8 cellular contexts compared by ENCODE assay signal in the genomic region with DNA sequence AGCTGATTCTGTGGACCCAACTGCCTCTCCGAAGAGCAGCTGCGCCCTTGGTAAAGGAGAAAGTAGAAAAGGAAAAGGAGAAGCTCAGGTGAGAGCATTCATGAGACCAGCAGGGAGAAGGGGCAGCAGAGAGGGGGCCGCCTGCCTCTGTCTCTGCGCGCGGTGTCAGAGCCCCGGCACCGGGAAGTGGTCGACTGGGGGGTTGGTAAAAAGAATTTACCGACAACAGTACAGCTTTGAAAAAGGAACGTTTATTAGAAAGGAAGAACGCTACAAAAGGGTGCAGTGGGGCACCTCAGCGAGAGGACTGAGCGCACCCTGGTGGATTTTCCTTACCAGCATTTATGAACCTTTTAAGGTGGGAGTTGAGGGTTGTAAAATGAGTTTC.
DNase-seq lines count a peak whose midpoint lies in the region; ATAC-seq and TF ChIP-seq lines count a peak whose summit lies in the region.

No MANE protein-coding gene starts in this region.

- H3K27me3 Mint-ChIP-seq in brain, result peaks cover 10% of the 10 kb centered on the region

- H3K27ac Mint-ChIP-seq in brain, result peak overlapping the region in 2 of 5 experiments; percentile 27 to 30

- no peaks in the 10 kb centered on the region for H3K36me3 Mint-ChIP-seq in brain

- peak overlapping the region in 4 of 5 experiments; percentile 53 to 75 (median 63) for H3K4me3 Mint-ChIP-seq in brain

- H3K9me3 Mint-ChIP-seq in brain, result peaks cover 0 to 5% (median 2%) of the 10 kb centered on the region in 5 experiments

- peak; percentile 50 for TF ChIP-seq CTCF in GM06990 (IDR thresholded peaks at IDR 0.05; ENCODE audit: insufficient read depth, low read length, poor library complexity, severe bottlenecking)
- no peak for TF ChIP-seq CTCF in brain (conservative IDR thresholded peaks at IDR 0.05)

- ATAC-seq in left colon, result peak; percentile 70

- peaks cover 11% of the 10 kb centered on the region for H3K4me1 Mint-ChIP-seq in brain

- no peaks in the 10 kb centered on the region for H3K9me3 ChIP-seq in HAP-1

- H3K36me3 ChIP-seq in GM06990 (ENCODE audit: control insufficient read depth, insufficient read depth, low read length), result no peaks in the 10 kb centered on the region
- H3K36me3 ChIP-seq in HAP-1 (replicated peaks), result no peaks in the 10 kb centered on the region

- peak; percentile 70 for DNase-seq in GM06990 (ENCODE audit: extremely low read depth, insufficient read length)
- peak; percentile 64 to 65 for DNase-seq in HAP-1 (ENCODE audit: low spot score in 2 of 2)
- DNase-seq in M059J (ENCODE audit: low read depth), result peak; percentile 37
- peak in 3 of 5 experiments; percentile 2 to 72 (median 32) for DNase-seq in T-helper 2 cell
- DNase-seq in left colon, result peak in 1 of 2 donors; percentile 45
- peak; percentile 6 for DNase-seq in stimulated activated CD8-positive, alpha-beta memory T cell treated with anti-CD3 and anti-CD28 coated beads, Interleukin-15, amount 100 ng/mL, for 24 hours (ENCODE audit: low read depth)
- DNase-seq in H4 (ENCODE audit: low spot score), result no peak

- H3K4me3 ChIP-seq in GM06990 (replicated peaks; ENCODE audit: low read depth, low read length) (peak overlapping the region; percentile 58), HAP-1 (peak overlapping the region; percentile 15)

- in situ Hi-C loops in HAP-1 (cut with MboI; ENCODE audit: low sequenced_read_pairs), result loop anchor here (10.0 kb wide), 2 partner anchors 335 to 515 kb away; no protein-coding TSS in a partner anchor

- H3K27me3 ChIP-seq in GM06990 (replicated peaks; ENCODE audit: control insufficient read depth, insufficient read depth, low read length) (no peaks in the 10 kb centered on the region), HAP-1 (ENCODE audit: low read depth) (no peaks in the 10 kb centered on the region)

- intact Hi-C loops in left colon (cut with DNase I, micrococcal nuclease), result loop anchor here (5.0 to 10.0 kb wide), 2 partner anchors 333 to 335 kb away; no protein-coding TSS in a partner anchor

- no peaks in the 10 kb centered on the region; the same call in 1 of the 2 replicates for H3K4me1 ChIP-seq in HAP-1
